In the genomic region with DNA sequence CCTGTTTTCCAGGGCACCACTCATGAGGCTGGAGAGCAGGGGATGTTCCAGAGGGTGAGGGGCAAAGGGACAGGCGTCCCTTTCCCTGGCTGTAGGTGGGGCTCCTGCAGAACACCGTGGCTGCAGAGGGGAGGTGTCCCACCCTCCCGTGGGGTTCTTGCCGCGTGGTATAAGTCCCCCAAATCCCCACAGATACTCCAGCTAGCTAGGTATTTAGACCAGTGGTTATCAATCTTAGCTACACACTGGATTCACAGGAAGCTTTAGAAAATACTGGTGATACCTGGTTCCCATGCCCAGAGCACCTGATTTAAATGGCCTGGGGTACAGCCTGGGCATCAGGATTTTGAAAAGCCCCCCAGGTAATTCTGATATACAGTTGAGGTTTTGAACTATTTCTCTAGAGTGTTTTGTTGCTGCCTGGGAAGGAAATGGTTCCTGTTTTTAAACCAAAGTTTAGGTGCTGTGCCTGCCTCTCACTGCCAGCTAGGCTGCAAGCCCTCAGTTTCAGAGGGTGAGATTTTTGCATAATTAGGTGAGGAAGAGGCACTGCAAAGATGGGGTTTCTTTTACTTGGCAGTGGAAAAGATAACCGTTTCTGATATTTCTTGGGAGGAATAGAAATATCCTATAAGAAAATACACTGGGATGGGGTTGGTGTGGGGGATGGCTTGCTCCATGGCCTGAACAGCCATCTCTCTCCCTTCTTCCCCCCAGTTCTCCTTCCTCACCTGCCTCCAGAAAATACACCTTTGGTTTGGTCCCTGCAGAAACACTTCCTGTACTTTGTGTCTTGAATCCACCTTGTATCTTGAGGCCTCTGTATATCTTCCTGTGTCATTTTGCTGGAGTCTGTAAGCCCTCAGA, we compare ENCODE assay signal across 11 cellular contexts. TPM values are rescaled to one million over a fixed set of nuclear protein-coding genes. Genes with fewer than 3 reads are reported as not detected.
DNase-seq lines count a peak whose midpoint lies in the region; ATAC-seq, FAIRE-seq and TF ChIP-seq lines count a peak whose summit lies in the region.
"Had no signal": no experiment of that assay in that cellular context is flagged by ENCODE, and none has a peak within 500 bp of the region (broad histone marks: within the 10 kb centered on the region; RNA-seq: fewer than 3 reads in every experiment).

No MANE protein-coding gene starts in this region.

- H2AFZ ChIP-seq in DND-41 (ENCODE audit: low read depth, low read length), result no peak overlapping the region

- intact Hi-C loops in pancreas (cut with DNase I), result no loop called here

- TF ChIP-seq CTCF in DND-41 (IDR thresholded peaks at IDR 0.05; ENCODE audit: borderline replicate concordance, extremely low read depth, low read length, poor library complexity, severe bottlenecking) (no peak), NB4 (IDR thresholded peaks at IDR 0.05; ENCODE audit: low read depth, low read length) (no peak), pancreas (IDR thresholded peaks at IDR 0.05) (no peak), GM13977 (IDR thresholded peaks at IDR 0.05; ENCODE audit: extremely low read depth, insufficient read depth, missing control alignments) (no peak)

- in situ Hi-C loops in GM13977 (cut with MboI; ENCODE audit: low pct_unique_long_range_greater_than_20kb, low sequenced_read_pairs, unreplicated experiment), result no loop called here

- peaks cover 38% of the 10 kb centered on the region for H3K36me3 ChIP-seq in DND-41 (ENCODE audit: insufficient read depth, low read length)
- H3K36me3 ChIP-seq in pancreas, result no peaks in the 10 kb centered on the region

- H3K4me1 ChIP-seq in DND-41 (ENCODE audit: insufficient read depth, low read length) (peaks cover 80% of the 10 kb centered on the region), pancreas (peaks cover 13 to 52% (median 34%) of the 10 kb centered on the region in 3 donors)

- H3K4me2 ChIP-seq in DND-41 (ENCODE audit: insufficient read depth, low read length), result peak overlapping the region; percentile 85

- H3K9me3 ChIP-seq in DND-41 (ENCODE audit: insufficient read depth, low read length, severe bottlenecking) (no peaks in the 10 kb centered on the region), pancreas (no peaks in the 10 kb centered on the region)

- no peak for ATAC-seq in DND-41 (ENCODE audit: insufficient read depth, low read depth)
- no peak for ATAC-seq in pancreas
- ATAC-seq in HG02798 (IDR thresholded peaks at IDR 0.05; ENCODE audit: poor library complexity, unreplicated experiment), result no peak

- H3K79me2 ChIP-seq in DND-41 (ENCODE audit: insufficient read depth, low read length), result peaks cover 61% of the 10 kb centered on the region

- H3K4me3 ChIP-seq in DND-41 (ENCODE audit: low read depth in 1 of 2, low read length in 2 of 2) (peak overlapping the region; percentile 87 to 90), NB4 (ENCODE audit: low read depth, low read length) (peak overlapping the region; percentile 79), pancreas (peak overlapping the region in 1 of 4 donors; percentile 65)

- H3K27me3 ChIP-seq in DND-41 (ENCODE audit: insufficient read depth, low read length, poor library complexity) (no peaks in the 10 kb centered on the region), pancreas (no peaks in the 10 kb centered on the region)

- FAIRE-seq in pancreas (lab: Jason Lieb, UNC), result no peak
- FAIRE-seq: H54 had no signal

- 59 to 60% methylated on average over 6 of the region's 6 CpGs for WGBS in pancreas, 2 donors

- H3K27ac ChIP-seq in DND-41 (ENCODE audit: low read length) (peak overlapping the region; percentile 97), caudate nucleus (ENCODE audit: low read depth, low read length) (peak overlapping the region; percentile 27), pancreas (peak overlapping the region in 3 of 4 donors; percentile 9 to 87 (median 65))
- H3K27ac ChIP-seq: RWPE1 had no signal

- H4K20me1 ChIP-seq in DND-41 (ENCODE audit: insufficient read depth, low read length), result peaks cover 8% of the 10 kb centered on the region; the same call in 1 of the 2 replicates

- no peak for TF ChIP-seq POLR2A in NB4 (IDR thresholded peaks at IDR 0.05; ENCODE audit: extremely low read depth, insufficient read length)

- no peak for DNase-seq in DND-41
- DNase-seq in NB4 (ENCODE audit: low read depth), result peak; percentile 36
- DNase-seq in caudate nucleus (lab: John Stamatoyannopoulos, UW), result no peak
- no peak for DNase-seq in pancreas
- no peak for DNase-seq in COR-L47 (lab: John Stamatoyannopoulos, UW)
- DNase-seq in GM19238 (ENCODE audit: insufficient read length, low spot score), result no peak
- no peak for DNase-seq in GM13977 (ENCODE audit: low spot score)
- DNase-seq: IMR-90 had no signal

- peak overlapping the region; percentile 97 for H3K9ac ChIP-seq in DND-41 (ENCODE audit: low read depth, low read length)

RNA-seq across cellular contexts. Expression of gene RASSF5, which starts 51.7 kb away (rescaled TPM):
- 10 to 100 TPM in 4 of 6 donors, 1 to 10 TPM in 2; 8.2 to 17.8 (median 12.5) TPM for total RNA-seq in pancreas
- polyA plus RNA-seq in pancreas, result 10 to 100 TPM in 1 of 2 donors, 1 to 10 TPM in 1; 6.7 to 22.3 TPM

RNA-seq across cellular contexts. Expression of gene EIF2D, which starts 53.2 kb away (rescaled TPM):
- 10 to 100 TPM; 20.9 to 35.7 (median 27.7) TPM for total RNA-seq in pancreas
- polyA plus RNA-seq in pancreas, result 10 to 100 TPM; 28.8 to 37.9 TPM

Comparison
In these comparisons a context has a peak if more than half of its experiments do, and no peak if none do; other contexts are left out.
1. H3K27ac ChIP-seq: peak in every context shown above with its lines; median percentile 97 in DND-41; 65 in pancreas; 27 in caudate nucleus.